Comparison of ENCODE assay signal across 8 cellular contexts in the genomic region with DNA sequence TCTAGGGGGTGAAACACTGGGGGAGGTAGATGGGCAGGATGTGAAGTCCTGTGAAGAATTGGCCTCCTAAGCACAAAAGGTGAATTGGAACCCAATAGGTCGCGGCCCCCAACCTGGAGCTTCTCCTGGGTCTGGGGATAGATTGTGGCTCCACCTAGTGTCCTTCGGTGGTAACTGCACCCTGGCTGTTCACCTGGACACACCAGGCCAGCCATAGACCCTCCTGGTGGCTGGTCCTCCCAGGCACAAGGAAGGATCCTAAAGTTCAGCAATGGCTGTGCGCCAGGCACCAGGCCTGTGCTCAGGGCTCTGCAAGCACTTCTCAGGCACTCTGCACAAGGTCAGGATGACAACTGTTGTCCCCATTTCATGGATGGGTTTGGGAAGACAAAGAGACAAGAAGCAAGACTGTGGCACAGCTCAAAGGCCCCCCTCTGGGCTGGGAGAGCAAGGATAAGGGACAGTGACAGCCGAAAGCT. TPM values are rescaled to one million over a fixed set of nuclear protein-coding genes. Genes with fewer than 3 reads are reported as not detected.
DNase-seq lines count a peak whose midpoint lies in the region; ATAC-seq and TF ChIP-seq lines count a peak whose summit lies in the region.

No MANE protein-coding gene starts in this region.

- H3F3A ChIP-seq in SK-N-SH (replicated peaks; ENCODE audit: insufficient read depth), result peaks cover 8% of the 10 kb centered on the region

- H3K9me3 ChIP-seq in SK-N-SH, result no peaks in the 10 kb centered on the region

- no peak overlapping the region for H2AFZ ChIP-seq in SK-N-SH (ENCODE audit: low read depth)

- no peaks in the 10 kb centered on the region; a peak in 1 of 4 replicates for H3K4me1 ChIP-seq in SK-N-SH (ENCODE audit: control insufficient read depth in 1 of 2, insufficient read depth in 2 of 2, low read depth in 1 of 2, low read length in 1 of 2)

- POLR2A ChIA-PET in GM10248 (lab: Yijun Ruan, JAX), result no interaction called here
- POLR2A ChIA-PET in SK-N-SH (lab: Yijun Ruan, JAX), result no interaction called here

- CTCF ChIA-PET in GM10248 (lab: Yijun Ruan, JAX) (interaction anchor here (0.6 to 11.2 kb wide), 38 partner anchors 8 to 207 kb away, joined by 3 to 94 read pairs (median 5); a partner anchor contains a TSS), SK-N-SH (lab: Yijun Ruan, JAX) (interaction anchor here (0.5 to 13.6 kb wide), 56 partner anchors 8 to 405 kb away, joined by 3 to 290 read pairs (median 4); a partner anchor contains a TSS)

- DNase-seq in GM10248 (ENCODE audit: extremely low spot score) (peak; percentile 89), LoVo (ENCODE audit: low spot score) (peak; percentile 63), SK-N-SH (peak; percentile 88), Right ventricle myocardium superior (no peak), retina (peak; percentile 82)
- DNase-seq in activated naive CD4-positive, alpha-beta T cell treated with anti-CD3 and anti-CD28 coated beads, Interleukin-2, amount 50 U/mL, for 16 hours, result peak; percentile 73

- no peaks in the 10 kb centered on the region for H3K27me3 ChIP-seq in SK-N-SH (ENCODE audit: insufficient read depth)

- H3K9me2 ChIP-seq in SK-N-SH, result no peaks in the 10 kb centered on the region

- peak; percentile 82 for ATAC-seq in Right ventricle myocardium superior (ENCODE audit: poor library complexity)
- no peak for ATAC-seq in GM21381 (IDR thresholded peaks at IDR 0.05; ENCODE audit: unreplicated experiment)
- no peak for ATAC-seq in HG02852 (IDR thresholded peaks at IDR 0.05; ENCODE audit: unreplicated experiment)

- H3K27ac ChIP-seq in SK-N-SH (ENCODE audit: low read depth in 2 of 2, low read length in 1 of 2), result no peak overlapping the region

- H3K79me2 ChIP-seq in SK-N-SH (ENCODE audit: insufficient read depth), result no peaks in the 10 kb centered on the region

- WGBS in SK-N-SH (ENCODE audit: low lambda C conversion rate), result 0% methylated on average over 3 of the region's 5 CpGs

- H4K20me1 ChIP-seq in SK-N-SH (ENCODE audit: insufficient read depth), result no peaks in the 10 kb centered on the region

- no peak overlapping the region for H3K4me2 ChIP-seq in SK-N-SH

- TF ChIP-seq EP300 in SK-N-SH (IDR thresholded peaks at IDR 0.05; ENCODE audit: borderline replicate concordance in 1 of 2, low read depth in 1 of 2, low read length in 1 of 2), result no peak

- no peak overlapping the region; a peak in 1 of 4 replicates for H3K4me3 ChIP-seq in SK-N-SH (ENCODE audit: low read depth in 2 of 2, low read length in 1 of 2)

- intact Hi-C loops in Right ventricle myocardium superior (cut with DNase I), result no loop called here

- H3K9ac ChIP-seq in SK-N-SH, result no peak overlapping the region

- no peaks in the 10 kb centered on the region for H3K36me3 ChIP-seq in SK-N-SH (replicated peaks in 1 of 2; ENCODE audit: control insufficient read depth in 1 of 2, insufficient read depth in 2 of 2, low read length in 1 of 2)

- TF ChIP-seq RAD21 in SK-N-SH (IDR thresholded peaks at IDR 0.05; ENCODE audit: low read length), result peak; percentile 70

- TF ChIP-seq CTCF in GM10248 (IDR thresholded peaks at IDR 0.05; ENCODE audit: control extremely low read depth, extremely low read depth, low read depth, missing control alignments) (peak; percentile 97), SK-N-SH (IDR thresholded peaks at IDR 0.05) (peak; percentile 83)

TF ChIP-seq in SK-N-SH, 30 proteins besides CTCF, POLR2A, EP300 and RAD21:
- TF ChIP-seq, protein P1, sequence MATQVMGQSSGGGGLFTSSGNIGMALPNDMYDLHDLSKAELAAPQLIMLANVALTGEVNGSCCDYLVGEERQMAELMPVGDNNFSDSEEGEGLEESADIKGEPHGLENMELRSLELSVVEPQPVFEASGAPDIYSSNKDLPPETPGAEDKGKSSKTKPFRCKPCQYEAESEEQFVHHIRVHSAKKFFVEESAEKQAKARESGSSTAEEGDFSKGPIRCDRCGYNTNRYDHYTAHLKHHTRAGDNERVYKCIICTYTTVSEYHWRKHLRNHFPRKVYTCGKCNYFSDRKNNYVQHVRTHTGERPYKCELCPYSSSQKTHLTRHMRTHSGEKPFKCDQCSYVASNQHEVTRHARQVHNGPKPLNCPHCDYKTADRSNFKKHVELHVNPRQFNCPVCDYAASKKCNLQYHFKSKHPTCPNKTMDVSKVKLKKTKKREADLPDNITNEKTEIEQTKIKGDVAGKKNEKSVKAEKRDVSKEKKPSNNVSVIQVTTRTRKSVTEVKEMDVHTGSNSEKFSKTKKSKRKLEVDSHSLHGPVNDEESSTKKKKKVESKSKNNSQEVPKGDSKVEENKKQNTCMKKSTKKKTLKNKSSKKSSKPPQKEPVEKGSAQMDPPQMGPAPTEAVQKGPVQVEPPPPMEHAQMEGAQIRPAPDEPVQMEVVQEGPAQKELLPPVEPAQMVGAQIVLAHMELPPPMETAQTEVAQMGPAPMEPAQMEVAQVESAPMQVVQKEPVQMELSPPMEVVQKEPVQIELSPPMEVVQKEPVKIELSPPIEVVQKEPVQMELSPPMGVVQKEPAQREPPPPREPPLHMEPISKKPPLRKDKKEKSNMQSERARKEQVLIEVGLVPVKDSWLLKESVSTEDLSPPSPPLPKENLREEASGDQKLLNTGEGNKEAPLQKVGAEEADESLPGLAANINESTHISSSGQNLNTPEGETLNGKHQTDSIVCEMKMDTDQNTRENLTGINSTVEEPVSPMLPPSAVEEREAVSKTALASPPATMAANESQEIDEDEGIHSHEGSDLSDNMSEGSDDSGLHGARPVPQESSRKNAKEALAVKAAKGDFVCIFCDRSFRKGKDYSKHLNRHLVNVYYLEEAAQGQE (IDR thresholded peaks at IDR 0.05; ENCODE audit: low read depth, low read length), result no peak
- TF ChIP-seq NRF1 (IDR thresholded peaks at IDR 0.05; ENCODE audit: low read depth, low read length) (no peak), SMC3 (IDR thresholded peaks at IDR 0.05; ENCODE audit: low read depth, low read length) (peak; percentile 59)

RNA-seq across cellular contexts. Expression of a gene that starts 13.5 kb away (rescaled TPM):
- polyA plus RNA-seq in SK-N-SH (2012; rRNA removed), result 0.13 and 0.33 TPM in 2 replicates
- 0.04 and 0.06 TPM in 2 replicates for polyA plus RNA-seq in SK-N-SH (2012; cell fraction: cytosol; rRNA removed)
- 0.38 and 0.50 TPM in 2 replicates for polyA plus RNA-seq in SK-N-SH (2012; cell fraction: nucleus; rRNA removed)
- 0.56 TPM for total RNA-seq in Right ventricle myocardium superior

RNA-seq across cellular contexts. Expression of a gene that starts 18.4 kb away (rescaled TPM):
- 0.03 TPM in 2 replicates for polyA plus RNA-seq in SK-N-SH (2012; rRNA removed)
- polyA plus RNA-seq in SK-N-SH (2012; cell fraction: cytosol; rRNA removed), result 0.06 and 0.09 TPM in 2 replicates
- polyA plus RNA-seq in SK-N-SH (2012; cell fraction: nucleus; rRNA removed), result 0.10 and 0.11 TPM in 2 replicates
- not detected for total RNA-seq in Right ventricle myocardium superior

RNA-seq across cellular contexts. Expression of a gene that starts 27.9 kb away (rescaled TPM):
- 20.8 TPM in 2 replicates for polyA plus RNA-seq in SK-N-SH (2012; rRNA removed)
- polyA plus RNA-seq in SK-N-SH (2012; cell fraction: cytosol; rRNA removed), result 2.6 and 5.2 TPM in 2 replicates
- polyA plus RNA-seq in SK-N-SH (2012; cell fraction: nucleus; rRNA removed), result 170 and 223 TPM in 2 replicates
- 13.7 TPM for total RNA-seq in Right ventricle myocardium superior

RNA-seq across cellular contexts. Expression of a gene that starts 44.5 kb away (rescaled TPM):
- 225 and 289 TPM in 2 replicates for polyA plus RNA-seq in SK-N-SH (2012; rRNA removed)
- 134 and 197 TPM in 2 replicates for polyA plus RNA-seq in SK-N-SH (2012; cell fraction: cytosol; rRNA removed)
- polyA plus RNA-seq in SK-N-SH (2012; cell fraction: nucleus; rRNA removed), result 168 and 199 TPM in 2 replicates
- total RNA-seq in Right ventricle myocardium superior, result 8.5 TPM

RNA-seq across cellular contexts. Expression of a gene that starts 53.4 kb away (rescaled TPM):
- polyA plus RNA-seq in SK-N-SH (2012; rRNA removed), result 14.7 and 14.9 TPM in 2 replicates
- polyA plus RNA-seq in SK-N-SH (2012; cell fraction: cytosol; rRNA removed), result 3.4 and 5.7 TPM in 2 replicates
- polyA plus RNA-seq in SK-N-SH (2012; cell fraction: nucleus; rRNA removed), result 86.5 and 98.6 TPM in 2 replicates
- 16.8 TPM for total RNA-seq in Right ventricle myocardium superior
